In genomic region chr19:9936151-9937000, GRCh38 we compare ENCODE assay signal across 1 cellular context.
TF ChIP-seq lines count a peak whose summit lies in the region.

OLFM2 (minus strand) TSS chr19:9936515; CDS start chr19:9936366, 149 bp downstream.

TF ChIP-seq in IMR-90, 13 proteins besides CTCF, POLR2A, EP300 and RAD21 (continued from another document):
- no peak for TF ChIP-seq RFX5 (IDR thresholded peaks at IDR 0.05; ENCODE audit: low read depth, low read length)
- no peak for TF ChIP-seq MAFK (IDR thresholded peaks at IDR 0.05; ENCODE audit: low read depth, low read length)
- no peak for TF ChIP-seq SMC3 (IDR thresholded peaks at IDR 0.05; ENCODE audit: low read depth, low read length)
- TF ChIP-seq MXI1 (IDR thresholded peaks at IDR 0.05; ENCODE audit: borderline replicate concordance, low read depth, low read length): no peak
- no peak for TF ChIP-seq BHLHE40 (IDR thresholded peaks at IDR 0.05; ENCODE audit: low read depth, low read length)
